Comparison of ENCODE assay signal across 8 cellular contexts in genomic region chr20:56440346-56441007, GRCh38. TPM values are rescaled to one million over a fixed set of nuclear protein-coding genes. Genes with fewer than 3 reads are reported as not detected.
DNase-seq lines count a peak whose midpoint lies in the region; ATAC-seq lines count a peak whose summit lies in the region.

No MANE protein-coding gene starts in this region.

- peaks cover 38% of the 10 kb centered on the region for H3K4me1 Mint-ChIP-seq in activated naive CD4-positive, alpha-beta T cell treated with anti-CD3 and anti-CD28 coated beads for 36 hours (ENCODE audit: low read depth)

- no peak overlapping the region for H3K4me3 ChIP-seq in aorta (ENCODE audit: low read length in 2 of 2)

- peak; percentile 84 for ATAC-seq in GM18909 (IDR thresholded peaks at IDR 0.05; ENCODE audit: poor library complexity, unreplicated experiment)
- ATAC-seq in HG03460 (IDR thresholded peaks at IDR 0.05; ENCODE audit: unreplicated experiment) = peak; percentile 86
- no peak for ATAC-seq in aorta (ENCODE audit: low FRiP score)

- DNase-seq in activated naive CD4-positive, alpha-beta T cell treated with anti-CD3 and anti-CD28 coated beads for 36 hours = peak; percentile 89
- DNase-seq in stimulated activated CD4-positive, alpha-beta T cell treated with anti-CD3 and anti-CD28 coated beads, Interleukin-1b, Interleukin-23, amount 100 ng/mL, for 1 hour (ENCODE audit: low read depth in 2 of 2) = peak; percentile 9 to 11
- no peak for DNase-seq in NCI-H2171 treated with DMSO at 0.1 percent for 48 hours (lab: John Stamatoyannopoulos, UW)
- no peak for DNase-seq in NCI-H187 (lab: John Stamatoyannopoulos, UW)
- DNase-seq in aorta = no peak
- DNase-seq in MV-4-11 (lab: John Stamatoyannopoulos, UW) = no peak

- no peaks in the 10 kb centered on the region for H3K27me3 Mint-ChIP-seq in activated naive CD4-positive, alpha-beta T cell treated with anti-CD3 and anti-CD28 coated beads for 36 hours (ENCODE audit: low read depth)

- WGBS in aorta, 2 donors = 82 to 89% methylated on average over 4 of the region's 4 CpGs

- no peaks in the 10 kb centered on the region for H3K27me3 ChIP-seq in aorta (ENCODE audit: control insufficient read depth in 1 of 2, insufficient read depth in 2 of 2, low read length in 1 of 2)

- H3K36me3 ChIP-seq in aorta (ENCODE audit: control insufficient read depth in 1 of 2, insufficient read depth in 2 of 2, low read length in 1 of 2) = no peaks in the 10 kb centered on the region

- H3K4me3 Mint-ChIP-seq in activated naive CD4-positive, alpha-beta T cell treated with anti-CD3 and anti-CD28 coated beads for 36 hours = no peak overlapping the region

- H3K4me1 ChIP-seq in aorta (ENCODE audit: control insufficient read depth in 1 of 2, insufficient read depth in 2 of 2, low read length in 2 of 2) = no peaks in the 10 kb centered on the region

- peaks cover 3% of the 10 kb centered on the region for H3K36me3 Mint-ChIP-seq in activated naive CD4-positive, alpha-beta T cell treated with anti-CD3 and anti-CD28 coated beads for 36 hours (ENCODE audit: low read depth)

- H3K9me3 Mint-ChIP-seq in activated naive CD4-positive, alpha-beta T cell treated with anti-CD3 and anti-CD28 coated beads for 36 hours = no peaks in the 10 kb centered on the region

- intact Hi-C loops in activated naive CD4-positive, alpha-beta T cell treated with anti-CD3 and anti-CD28 coated beads for 36 hours (cut with micrococcal nuclease) = loop anchor here (1.0 kb wide), 5 partner anchors 11 to 48 kb away; partner anchors contain the start of genes AURKA, CASS4, CSTF1 and RTF2
- intact Hi-C loops in aorta (cut with DNase I) = no loop called here

- H3K27ac ChIP-seq in aorta (ENCODE audit: low read depth in 1 of 2, low read length in 2 of 2) = no peak overlapping the region

- H3K27ac Mint-ChIP-seq in activated naive CD4-positive, alpha-beta T cell treated with anti-CD3 and anti-CD28 coated beads for 36 hours = peak overlapping the region; percentile 77

- CTCF ChIA-PET in activated naive CD4-positive, alpha-beta T cell treated with anti-CD3 and anti-CD28 coated beads for 36 hours (lab: Charles Lee) = interaction anchor here (1.2 kb wide), 1 partner anchor 18 kb away, joined by 3 read pairs; no protein-coding TSS in a partner anchor

- no peaks in the 10 kb centered on the region for H3K9me3 ChIP-seq in aorta (ENCODE audit: control insufficient read depth, low read length)

RNA-seq across cellular contexts. Expression of gene RTF2, which starts 27.9 kb away (rescaled TPM):
- 10 to 100 TPM; 76.8 to 82.9 TPM for total RNA-seq in activated naive CD4-positive, alpha-beta T cell treated with anti-CD3 and anti-CD28 coated beads for 36 hours
- 10 to 100 TPM; 68.1 to 72.6 TPM for total RNA-seq in aorta
- polyA plus RNA-seq in aorta = 10 to 100 TPM; 82.4 to 95.9 TPM

RNA-seq across cellular contexts. Expression of gene CASS4, which starts 28.4 kb away (rescaled TPM):
- 1 to 10 TPM; 5.1 to 5.2 TPM for total RNA-seq in activated naive CD4-positive, alpha-beta T cell treated with anti-CD3 and anti-CD28 coated beads for 36 hours
- total RNA-seq in aorta = 1 to 10 TPM; 2.4 to 3.4 TPM
- polyA plus RNA-seq in aorta = 1 to 10 TPM in 1 of 2 donors, under 1 TPM in 1; 0.20 to 1.3 TPM

RNA-seq across cellular contexts. Expression of gene CSTF1, which starts 48.0 kb away (rescaled TPM):
- 10 to 100 TPM; 68.0 to 70.7 TPM for total RNA-seq in activated naive CD4-positive, alpha-beta T cell treated with anti-CD3 and anti-CD28 coated beads for 36 hours
- 10 to 100 TPM; 16.8 to 21.7 TPM for total RNA-seq in aorta
- 10 to 100 TPM in 1 of 2 donors, 1 to 10 TPM in 1; 6.5 to 11.1 TPM for polyA plus RNA-seq in aorta

RNA-seq across cellular contexts. Expression of gene AURKA, which starts 48.5 kb away (rescaled TPM):
- total RNA-seq in activated naive CD4-positive, alpha-beta T cell treated with anti-CD3 and anti-CD28 coated beads for 36 hours = 100 to 1,000 TPM; 115 to 121 TPM
- 1 to 10 TPM in 1 of 2 donors, under 1 TPM in 1; 0.26 to 2.1 TPM for total RNA-seq in aorta
- under 1 TPM; 0.75 to 0.77 TPM for polyA plus RNA-seq in aorta

Comparison
In these comparisons a context has a peak if more than half of its experiments do, and no peak if none do; other contexts are left out.
1. DNase-seq: peak in activated naive CD4-positive, alpha-beta T cell treated with anti-CD3 and anti-CD28 coated beads for 36 hours (single experiment) and stimulated activated CD4-positive, alpha-beta T cell treated with anti-CD3 and anti-CD28 coated beads, Interleukin-1b, Interleukin-23, amount 100 ng/mL, for 1 hour (2 of 2); none in NCI-H2171 treated with DMSO at 0.1 percent for 48 hours (single experiment), NCI-H187 (0 of 2), aorta (0 of 2) and MV-4-11 (single experiment).